In the genomic region with DNA sequence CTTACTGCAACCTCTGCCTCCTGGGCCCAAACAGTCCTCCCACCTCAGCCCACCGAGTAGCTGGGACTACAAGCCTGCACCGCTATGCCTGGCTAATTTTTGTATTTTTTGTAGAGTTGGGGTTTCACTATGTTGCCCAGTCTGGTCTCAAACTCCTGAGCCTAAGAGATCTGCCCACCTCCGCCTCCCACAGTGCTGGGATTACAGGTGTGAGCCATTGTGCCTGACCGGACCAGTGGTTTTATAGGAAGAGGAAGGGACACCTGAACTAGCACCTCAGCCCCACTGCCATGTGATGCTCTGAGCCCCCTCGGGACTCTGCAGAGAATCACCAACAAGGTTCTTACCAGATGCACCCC, we compare ENCODE assay signal across 1 cellular context.
TF ChIP-seq lines count a peak whose summit lies in the region.

No MANE protein-coding gene starts in this region.

TF ChIP-seq in HepG2, 621 proteins besides CTCF, POLR2A, EP300 and RAD21:
- TF ChIP-seq ZNF773 (CRISPR knock-in tag; IDR thresholded peaks at IDR 0.05; ENCODE audit: borderline replicate concordance) (no peak), MEIS1 (CRISPR knock-in tag; IDR thresholded peaks at IDR 0.05; ENCODE audit: borderline replicate concordance) (no peak), ZNF562 (CRISPR knock-in tag; IDR thresholded peaks at IDR 0.05; ENCODE audit: borderline replicate concordance) (no peak), ADNP (CRISPR knock-in tag; IDR thresholded peaks at IDR 0.05) (no peak), JUNB (CRISPR knock-in tag; IDR thresholded peaks at IDR 0.05; ENCODE audit: borderline replicate concordance) (no peak), HOXD1 (CRISPR knock-in tag; IDR thresholded peaks at IDR 0.05) (no peak), ZFP62 (CRISPR knock-in tag; IDR thresholded peaks at IDR 0.05) (no peak), ZNF121 (CRISPR knock-in tag; IDR thresholded peaks at IDR 0.05) (peak; percentile 84), ZNF17 (CRISPR knock-in tag; IDR thresholded peaks at IDR 0.05) (0 out of 2 replicates have a peak, but pooled peaks have one; percentile 3), CHCHD3 (CRISPR knock-in tag; IDR thresholded peaks at IDR 0.05) (no peak), ARNT (IDR thresholded peaks at IDR 0.05) (no peak), ZNF207 (IDR thresholded peaks at IDR 0.05; ENCODE audit: borderline replicate concordance) (no peak), PITX1 (CRISPR knock-in tag; IDR thresholded peaks at IDR 0.05) (no peak), ZNF782 (CRISPR knock-in tag; IDR thresholded peaks at IDR 0.05; ENCODE audit: borderline replicate concordance) (no peak), ZBTB38 (CRISPR knock-in tag; IDR thresholded peaks at IDR 0.05) (peak; percentile 34; the same call in 1 of the 2 replicates), DR1 (CRISPR knock-in tag; IDR thresholded peaks at IDR 0.05) (no peak), ATF1 (CRISPR knock-in tag; IDR thresholded peaks at IDR 0.05) (no peak), KLF6 (CRISPR knock-in tag; IDR thresholded peaks at IDR 0.05) (no peak), HMG20A (CRISPR knock-in tag; IDR thresholded peaks at IDR 0.05; ENCODE audit: borderline replicate concordance) (no peak), ZNF557 (CRISPR knock-in tag; IDR thresholded peaks at IDR 0.05) (no peak), ZNF777 (CRISPR knock-in tag; IDR thresholded peaks at IDR 0.05) (no peak), CENPT (CRISPR knock-in tag; IDR thresholded peaks at IDR 0.05; ENCODE audit: low read depth) (no peak), ZFP37 (CRISPR knock-in tag; IDR thresholded peaks at IDR 0.05; ENCODE audit: borderline replicate concordance) (no peak)
- TF ChIP-seq, protein P1, sequence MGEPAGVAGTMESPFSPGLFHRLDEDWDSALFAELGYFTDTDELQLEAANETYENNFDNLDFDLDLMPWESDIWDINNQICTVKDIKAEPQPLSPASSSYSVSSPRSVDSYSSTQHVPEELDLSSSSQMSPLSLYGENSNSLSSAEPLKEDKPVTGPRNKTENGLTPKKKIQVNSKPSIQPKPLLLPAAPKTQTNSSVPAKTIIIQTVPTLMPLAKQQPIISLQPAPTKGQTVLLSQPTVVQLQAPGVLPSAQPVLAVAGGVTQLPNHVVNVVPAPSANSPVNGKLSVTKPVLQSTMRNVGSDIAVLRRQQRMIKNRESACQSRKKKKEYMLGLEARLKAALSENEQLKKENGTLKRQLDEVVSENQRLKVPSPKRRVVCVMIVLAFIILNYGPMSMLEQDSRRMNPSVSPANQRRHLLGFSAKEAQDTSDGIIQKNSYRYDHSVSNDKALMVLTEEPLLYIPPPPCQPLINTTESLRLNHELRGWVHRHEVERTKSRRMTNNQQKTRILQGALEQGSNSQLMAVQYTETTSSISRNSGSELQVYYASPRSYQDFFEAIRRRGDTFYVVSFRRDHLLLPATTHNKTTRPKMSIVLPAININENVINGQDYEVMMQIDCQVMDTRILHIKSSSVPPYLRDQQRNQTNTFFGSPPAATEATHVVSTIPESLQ (CRISPR knock-in tag; conservative IDR thresholded peaks at IDR 0.05) = no peak
- TF ChIP-seq, protein P2, sequence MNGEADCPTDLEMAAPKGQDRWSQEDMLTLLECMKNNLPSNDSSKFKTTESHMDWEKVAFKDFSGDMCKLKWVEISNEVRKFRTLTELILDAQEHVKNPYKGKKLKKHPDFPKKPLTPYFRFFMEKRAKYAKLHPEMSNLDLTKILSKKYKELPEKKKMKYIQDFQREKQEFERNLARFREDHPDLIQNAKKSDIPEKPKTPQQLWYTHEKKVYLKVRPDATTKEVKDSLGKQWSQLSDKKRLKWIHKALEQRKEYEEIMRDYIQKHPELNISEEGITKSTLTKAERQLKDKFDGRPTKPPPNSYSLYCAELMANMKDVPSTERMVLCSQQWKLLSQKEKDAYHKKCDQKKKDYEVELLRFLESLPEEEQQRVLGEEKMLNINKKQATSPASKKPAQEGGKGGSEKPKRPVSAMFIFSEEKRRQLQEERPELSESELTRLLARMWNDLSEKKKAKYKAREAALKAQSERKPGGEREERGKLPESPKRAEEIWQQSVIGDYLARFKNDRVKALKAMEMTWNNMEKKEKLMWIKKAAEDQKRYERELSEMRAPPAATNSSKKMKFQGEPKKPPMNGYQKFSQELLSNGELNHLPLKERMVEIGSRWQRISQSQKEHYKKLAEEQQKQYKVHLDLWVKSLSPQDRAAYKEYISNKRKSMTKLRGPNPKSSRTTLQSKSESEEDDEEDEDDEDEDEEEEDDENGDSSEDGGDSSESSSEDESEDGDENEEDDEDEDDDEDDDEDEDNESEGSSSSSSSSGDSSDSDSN (CRISPR knock-in tag; IDR thresholded peaks at IDR 0.05) = no peak
- TF ChIP-seq, protein P3, sequence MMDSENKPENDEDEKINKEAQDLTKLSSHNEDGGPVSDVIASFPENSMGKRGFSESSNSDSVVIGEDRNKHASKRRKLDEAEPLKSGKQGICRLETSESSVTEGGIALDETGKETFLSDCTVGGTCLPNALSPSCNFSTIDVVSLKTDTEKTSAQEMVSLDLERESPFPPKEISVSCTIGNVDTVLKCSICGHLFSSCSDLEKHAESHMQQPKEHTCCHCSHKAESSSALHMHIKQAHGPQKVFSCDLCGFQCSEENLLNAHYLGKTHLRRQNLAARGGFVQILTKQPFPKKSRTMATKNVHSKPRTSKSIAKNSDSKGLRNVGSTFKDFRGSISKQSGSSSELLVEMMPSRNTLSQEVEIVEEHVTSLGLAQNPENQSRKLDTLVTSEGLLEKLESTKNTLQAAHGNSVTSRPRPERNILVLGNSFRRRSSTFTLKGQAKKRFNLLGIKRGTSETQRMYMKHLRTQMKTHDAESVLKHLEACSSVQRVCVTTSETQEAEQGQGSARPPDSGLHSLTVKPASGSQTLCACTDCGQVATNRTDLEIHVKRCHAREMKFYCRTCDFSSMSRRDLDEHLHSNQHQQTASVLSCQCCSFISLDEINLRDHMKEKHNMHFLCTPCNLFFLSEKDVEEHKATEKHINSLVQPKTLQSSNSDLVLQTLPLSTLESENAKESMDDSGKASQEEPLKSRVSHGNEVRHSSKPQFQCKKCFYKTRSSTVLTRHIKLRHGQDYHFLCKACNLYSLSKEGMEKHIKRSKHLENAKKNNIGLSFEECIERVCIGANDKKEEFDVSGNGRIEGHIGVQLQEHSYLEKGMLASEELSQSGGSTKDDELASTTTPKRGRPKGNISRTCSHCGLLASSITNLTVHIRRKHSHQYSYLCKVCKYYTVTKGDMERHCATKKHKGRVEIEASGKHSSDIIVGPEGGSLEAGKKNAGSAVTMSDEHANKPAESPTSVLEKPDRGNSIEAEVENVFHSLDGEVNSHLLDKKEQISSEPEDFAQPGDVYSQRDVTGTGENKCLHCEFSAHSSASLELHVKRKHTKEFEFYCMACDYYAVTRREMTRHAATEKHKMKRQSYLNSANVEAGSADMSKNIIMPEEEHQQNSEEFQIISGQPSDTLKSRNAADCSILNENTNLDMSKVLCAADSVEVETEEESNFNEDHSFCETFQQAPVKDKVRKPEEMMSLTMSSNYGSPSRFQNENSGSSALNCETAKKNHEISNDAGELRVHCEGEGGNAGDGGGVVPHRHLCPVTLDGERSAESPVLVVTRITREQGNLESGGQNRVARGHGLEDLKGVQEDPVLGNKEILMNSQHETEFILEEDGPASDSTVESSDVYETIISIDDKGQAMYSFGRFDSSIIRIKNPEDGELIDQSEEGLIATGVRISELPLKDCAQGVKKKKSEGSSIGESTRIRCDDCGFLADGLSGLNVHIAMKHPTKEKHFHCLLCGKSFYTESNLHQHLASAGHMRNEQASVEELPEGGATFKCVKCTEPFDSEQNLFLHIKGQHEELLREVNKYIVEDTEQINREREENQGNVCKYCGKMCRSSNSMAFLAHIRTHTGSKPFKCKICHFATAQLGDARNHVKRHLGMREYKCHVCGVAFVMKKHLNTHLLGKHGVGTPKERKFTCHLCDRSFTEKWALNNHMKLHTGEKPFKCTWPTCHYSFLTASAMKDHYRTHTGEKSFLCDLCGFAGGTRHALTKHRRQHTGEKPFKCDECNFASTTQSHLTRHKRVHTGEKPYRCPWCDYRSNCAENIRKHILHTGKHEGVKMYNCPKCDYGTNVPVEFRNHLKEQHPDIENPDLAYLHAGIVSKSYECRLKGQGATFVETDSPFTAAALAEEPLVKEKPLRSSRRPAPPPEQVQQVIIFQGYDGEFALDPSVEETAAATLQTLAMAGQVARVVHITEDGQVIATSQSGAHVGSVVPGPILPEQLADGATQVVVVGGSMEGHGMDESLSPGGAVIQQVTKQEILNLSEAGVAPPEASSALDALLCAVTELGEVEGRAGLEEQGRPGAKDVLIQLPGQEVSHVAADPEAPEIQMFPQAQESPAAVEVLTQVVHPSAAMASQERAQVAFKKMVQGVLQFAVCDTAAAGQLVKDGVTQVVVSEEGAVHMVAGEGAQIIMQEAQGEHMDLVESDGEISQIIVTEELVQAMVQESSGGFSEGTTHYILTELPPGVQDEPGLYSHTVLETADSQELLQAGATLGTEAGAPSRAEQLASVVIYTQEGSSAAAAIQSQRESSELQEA (CRISPR knock-in tag; IDR thresholded peaks at IDR 0.05; ENCODE audit: not compliant biosample characterization) = no peak
- TF ChIP-seq, protein P4, sequence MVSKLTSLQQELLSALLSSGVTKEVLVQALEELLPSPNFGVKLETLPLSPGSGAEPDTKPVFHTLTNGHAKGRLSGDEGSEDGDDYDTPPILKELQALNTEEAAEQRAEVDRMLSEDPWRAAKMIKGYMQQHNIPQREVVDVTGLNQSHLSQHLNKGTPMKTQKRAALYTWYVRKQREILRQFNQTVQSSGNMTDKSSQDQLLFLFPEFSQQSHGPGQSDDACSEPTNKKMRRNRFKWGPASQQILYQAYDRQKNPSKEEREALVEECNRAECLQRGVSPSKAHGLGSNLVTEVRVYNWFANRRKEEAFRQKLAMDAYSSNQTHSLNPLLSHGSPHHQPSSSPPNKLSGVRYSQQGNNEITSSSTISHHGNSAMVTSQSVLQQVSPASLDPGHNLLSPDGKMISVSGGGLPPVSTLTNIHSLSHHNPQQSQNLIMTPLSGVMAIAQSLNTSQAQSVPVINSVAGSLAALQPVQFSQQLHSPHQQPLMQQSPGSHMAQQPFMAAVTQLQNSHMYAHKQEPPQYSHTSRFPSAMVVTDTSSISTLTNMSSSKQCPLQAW (CRISPR knock-in tag; IDR thresholded peaks at IDR 0.05) = peak; percentile 58; the same call in 1 of the 2 replicates
